ENCODE assay signal across 16 cellular contexts in genomic region chr15:33716025-33716424, GRCh38.
"Had no signal": no experiment of that assay in that cellular context is flagged by ENCODE, and none has a peak within 500 bp of the region (broad histone marks: within the 10 kb centered on the region; RNA-seq: fewer than 3 reads in every experiment).

No MANE protein-coding gene starts in this region.

- ATAC-seq: left colon, natural killer cell, right cardiac atrium had no signal

- H3K4me3 Mint-ChIP-seq: activated naive CD4-positive, alpha-beta T cell treated with anti-CD3 and anti-CD28 coated beads, Interleukin-2, amount 50 U/mL, for 24 hours; activated T-helper 1 cell treated with anti-CD3 and anti-CD28 coated beads, Interleukin-12 subunit alpha, Interleukin-12 subunit beta, Interleukin-2, Interleukin-4 antibody, amounts not matched to agents 30 ng/mL and 10 ng/mL and 1 ng/mL, durations not matched to agents 14 hours and 24 hours and 36 hours; natural killer cell had no signal

- H3K4me1 ChIP-seq: esophagus squamous epithelium, Peyer's patch, upper lobe of left lung had no signal

- H3K27ac Mint-ChIP-seq: activated naive CD4-positive, alpha-beta T cell treated with anti-CD3 and anti-CD28 coated beads, Interleukin-2, amount 50 U/mL, for 24 hours; activated T-helper 1 cell treated with anti-CD3 and anti-CD28 coated beads, Interleukin-12 subunit alpha, Interleukin-12 subunit beta, Interleukin-2, Interleukin-4 antibody, amounts not matched to agents 30 ng/mL and 10 ng/mL and 1 ng/mL, durations not matched to agents 14 hours and 24 hours and 36 hours; natural killer cell; progenitor cell of endocrine pancreas had no signal

- H3K27me3 Mint-ChIP-seq: activated naive CD4-positive, alpha-beta T cell treated with anti-CD3 and anti-CD28 coated beads, Interleukin-2, amount 50 U/mL, for 24 hours; progenitor cell of endocrine pancreas had no signal

- H3K36me3 ChIP-seq: brain microvascular endothelial cell, esophagus squamous epithelium, Peyer's patch, upper lobe of left lung had no signal

- H3K4me3 ChIP-seq: dorsolateral prefrontal cortex, esophagus squamous epithelium, Peyer's patch, upper lobe of left lung had no signal

- H3K9me3 ChIP-seq: Peyer's patch, upper lobe of left lung had no signal

- H3K36me3 Mint-ChIP-seq: activated naive CD4-positive, alpha-beta T cell treated with anti-CD3 and anti-CD28 coated beads, Interleukin-2, amount 50 U/mL, for 24 hours; natural killer cell had no signal

- DNase-seq: brain microvascular endothelial cell, dorsolateral prefrontal cortex, esophagus squamous epithelium, foreskin fibroblast, head of caudate nucleus, left colon, natural killer cell, nucleus accumbens, Peyer's patch, right cardiac atrium, SIG-M5, small intestine, upper lobe of left lung had no signal

- H3K27ac ChIP-seq: brain microvascular endothelial cell, dorsolateral prefrontal cortex, esophagus squamous epithelium, Peyer's patch, upper lobe of left lung had no signal

- H3K9me3 Mint-ChIP-seq: activated naive CD4-positive, alpha-beta T cell treated with anti-CD3 and anti-CD28 coated beads, Interleukin-2, amount 50 U/mL, for 24 hours had no signal

- H3K27me3 ChIP-seq: brain microvascular endothelial cell, dorsolateral prefrontal cortex, esophagus squamous epithelium, Peyer's patch, upper lobe of left lung had no signal

- H3K4me1 Mint-ChIP-seq: activated naive CD4-positive, alpha-beta T cell treated with anti-CD3 and anti-CD28 coated beads, Interleukin-2, amount 50 U/mL, for 24 hours; natural killer cell had no signal
